In genomic region chr12:63930971-63931370, GRCh38 we compare ENCODE assay signal across 17 cellular contexts.
DNase-seq lines count a peak whose midpoint lies in the region; ATAC-seq and TF ChIP-seq lines count a peak whose summit lies in the region.
"Had no signal": no experiment of that assay in that cellular context is flagged by ENCODE, and none has a peak within 500 bp of the region (broad histone marks: within the 10 kb centered on the region; RNA-seq: fewer than 3 reads in every experiment).

No MANE protein-coding gene starts in this region.

- intact Hi-C loops in cardiac septum (cut with DNase I): no loop called here

- H3K27ac ChIP-seq in foreskin keratinocyte: peak overlapping the region; percentile 61
- H3K27ac ChIP-seq: SK-N-MC, thoracic aorta had no signal

- in situ Hi-C loops in GM13976 (cut with MboI; ENCODE audit: low sequenced_read_pairs, unreplicated experiment): no loop called here

- H3K27me3 ChIP-seq in foreskin keratinocyte: no peaks in the 10 kb centered on the region

- DNase-seq in HFFc6 (peak; percentile 68), foreskin keratinocyte (peak in 1 of 2 donors; percentile 67), GM13976 (ENCODE audit: low spot score) (no peak), nephron progenitor cell (no peak), mucosa of gallbladder (ENCODE audit: low spot score) (no peak), cardiac septum (ENCODE audit: low spot score) (no peak)
- DNase-seq: activated CD4-positive, alpha-beta T cell treated with anti-CD3 and anti-CD28 coated beads, Interleukin-2, amount 50 U/mL, for 1 hour; activated naive CD8-positive, alpha-beta T cell treated with anti-CD3 and anti-CD28 coated beads, Interleukin-2, amount 10 ng/mL, durations not matched to agents 7 days and 5 days; activated T-cell treated with anti-CD3 and anti-CD28 coated beads, Interleukin-2, amount 50 U/mL, for 4 hours; CD4-positive, alpha-beta T cell; DMS79 treated with DMSO at 0.1 percent for 48 hours; left ventricle myocardium superior; NCI-H187; NCI-H446 had no signal

- H3K27me3 Mint-ChIP-seq in HFFc6 (ENCODE audit: insufficient read depth) (peaks cover 2% of the 10 kb centered on the region), brain (no peaks in the 10 kb centered on the region), nephron progenitor cell (ENCODE audit: low read depth, poor library complexity) (no peaks in the 10 kb centered on the region)

- H3K27ac Mint-ChIP-seq in HFFc6: peak overlapping the region; percentile 86
- peak overlapping the region in 4 of 5 experiments; percentile 8 to 90 (median 60) for H3K27ac Mint-ChIP-seq in brain
- no peak overlapping the region for H3K27ac Mint-ChIP-seq in nephron progenitor cell
- H3K27ac Mint-ChIP-seq: activated naive CD8-positive, alpha-beta T cell treated with anti-CD3 and anti-CD28 coated beads, Interleukin-2, amount 10 ng/mL, durations not matched to agents 7 days and 5 days; CD4-positive, alpha-beta T cell had no signal

- H3K4me1 Mint-ChIP-seq in HFFc6 (ENCODE audit: low read depth) (peaks cover 85% of the 10 kb centered on the region), brain (peaks cover 28% of the 10 kb centered on the region), nephron progenitor cell (no peaks in the 10 kb centered on the region)
- H3K4me1 Mint-ChIP-seq: activated naive CD8-positive, alpha-beta T cell treated with anti-CD3 and anti-CD28 coated beads, Interleukin-2, amount 10 ng/mL, durations not matched to agents 7 days and 5 days had no signal

- no peaks in the 10 kb centered on the region for H3K9me3 Mint-ChIP-seq in HFFc6
- H3K9me3 Mint-ChIP-seq in brain: peaks cover 0 to 3% (median 0%) of the 10 kb centered on the region in 5 experiments
- H3K9me3 Mint-ChIP-seq in nephron progenitor cell: no peaks in the 10 kb centered on the region
- H3K9me3 Mint-ChIP-seq: activated naive CD8-positive, alpha-beta T cell treated with anti-CD3 and anti-CD28 coated beads, Interleukin-2, amount 10 ng/mL, durations not matched to agents 7 days and 5 days; activated T-cell treated with anti-CD3 and anti-CD28 coated beads, Interleukin-2, amount 50 U/mL, for 4 hours; CD4-positive, alpha-beta T cell had no signal

- H3K36me3 Mint-ChIP-seq in HFFc6 (ENCODE audit: low read depth): peaks cover 40% of the 10 kb centered on the region
- peaks cover 21% of the 10 kb centered on the region for H3K36me3 Mint-ChIP-seq in brain
- H3K36me3 Mint-ChIP-seq in nephron progenitor cell (ENCODE audit: low read depth): no peaks in the 10 kb centered on the region
- H3K36me3 Mint-ChIP-seq: activated naive CD8-positive, alpha-beta T cell treated with anti-CD3 and anti-CD28 coated beads, Interleukin-2, amount 10 ng/mL, durations not matched to agents 7 days and 5 days had no signal

- peaks cover 22% of the 10 kb centered on the region for H3K4me1 ChIP-seq in foreskin keratinocyte

- peak; percentile 89 for ATAC-seq in foreskin keratinocyte
- ATAC-seq: activated T-cell treated with anti-CD3 and anti-CD28 coated beads, Interleukin-2, amount 50 U/mL, for 4 hours; left ventricle myocardium superior had no signal

- TF ChIP-seq CTCF in HFFc6 (IDR thresholded peaks at IDR 0.05) (no peak), brain (conservative IDR thresholded peaks at IDR 0.05) (no peak), foreskin keratinocyte (conservative IDR thresholded peaks at IDR 0.05) (no peak), GM13976 (IDR thresholded peaks at IDR 0.05; ENCODE audit: borderline replicate concordance, control extremely low read depth, extremely low read depth, insufficient read depth, missing control alignments) (no peak), nephron progenitor cell (IDR thresholded peaks at IDR 0.05) (no peak)

- peak overlapping the region; percentile 87 for H3K4me3 Mint-ChIP-seq in HFFc6
- H3K4me3 Mint-ChIP-seq in brain: peak overlapping the region in 3 of 5 experiments; percentile 3 to 67 (median 33)
- no peak overlapping the region for H3K4me3 Mint-ChIP-seq in nephron progenitor cell
- H3K4me3 Mint-ChIP-seq: activated naive CD8-positive, alpha-beta T cell treated with anti-CD3 and anti-CD28 coated beads, Interleukin-2, amount 10 ng/mL, durations not matched to agents 7 days and 5 days; activated T-cell treated with anti-CD3 and anti-CD28 coated beads, Interleukin-2, amount 50 U/mL, for 4 hours; CD4-positive, alpha-beta T cell had no signal
